ENCODE assay signal across 1 cellular context in genomic region chr17:1620486-1620885, GRCh38.
TF ChIP-seq lines count a peak whose summit lies in the region.

No MANE protein-coding gene starts in this region.

TF ChIP-seq in HCT116, 20 proteins besides CTCF, POLR2A, EP300 and RAD21:
- TF ChIP-seq MAX (IDR thresholded peaks at IDR 0.05) (no peak), FOSL1 (IDR thresholded peaks at IDR 0.05; ENCODE audit: low read depth) (no peak), CEBPB (IDR thresholded peaks at IDR 0.05; ENCODE audit: low read depth) (no peak), SRF (IDR thresholded peaks at IDR 0.05; ENCODE audit: low read depth) (no peak), ATF3 (IDR thresholded peaks at IDR 0.05) (no peak), ZNF274 (IDR thresholded peaks at IDR 0.05; ENCODE audit: low read depth, low read length) (no peak), ZBTB33 (IDR thresholded peaks at IDR 0.05; ENCODE audit: extremely low read depth, insufficient replicate concordance, low read length) (no peak)
